ENCODE assay signal across 9 cellular contexts in the genomic region with DNA sequence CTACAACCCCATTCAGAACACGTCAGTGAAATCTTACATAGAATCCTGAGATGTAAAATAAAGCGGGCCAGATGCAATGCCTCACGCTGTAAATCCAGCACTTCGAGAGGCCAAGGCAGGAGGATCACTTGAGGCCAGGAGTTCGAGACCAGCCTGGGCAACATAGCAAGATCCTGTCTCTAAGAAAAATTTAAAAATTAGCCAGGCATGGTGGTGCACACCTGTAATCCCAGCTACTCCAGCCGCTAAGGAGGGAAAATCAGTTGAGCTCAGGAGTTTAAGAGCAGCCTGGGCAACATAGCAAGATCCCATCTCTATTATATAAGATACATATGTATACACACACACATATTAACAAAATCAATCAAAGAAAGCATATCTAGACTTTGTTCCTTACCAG. TPM values are rescaled to one million over a fixed set of nuclear protein-coding genes. Genes with fewer than 3 reads are reported as not detected.
"Had no signal": no experiment of that assay in that cellular context is flagged by ENCODE, and none has a peak within 500 bp of the region (broad histone marks: within the 10 kb centered on the region; RNA-seq: fewer than 3 reads in every experiment).

No MANE protein-coding gene starts in this region.

- H3K4me1 Mint-ChIP-seq: GM23338, H9 had no signal

- H3K4me3 ChIP-seq: GM23338 had no signal

- H3K4me3 Mint-ChIP-seq: GM23338, H9, HFFc6 had no signal

- DNase-seq: H9, HCEC 1CT, HFFc6, IMR-90, KBM-7 had no signal

- H3K27ac ChIP-seq: HL-60, KMS-11 had no signal

- H3K27ac Mint-ChIP-seq: GM23338, H9, HFFc6 had no signal

- ATAC-seq: GM23338 had no signal

RNA-seq across cellular contexts. Expression of a gene that starts 41.2 kb away (rescaled TPM):
- total RNA-seq: HT1080 had no signal
